ENCODE assay signal across 17 cellular contexts in the genomic region with DNA sequence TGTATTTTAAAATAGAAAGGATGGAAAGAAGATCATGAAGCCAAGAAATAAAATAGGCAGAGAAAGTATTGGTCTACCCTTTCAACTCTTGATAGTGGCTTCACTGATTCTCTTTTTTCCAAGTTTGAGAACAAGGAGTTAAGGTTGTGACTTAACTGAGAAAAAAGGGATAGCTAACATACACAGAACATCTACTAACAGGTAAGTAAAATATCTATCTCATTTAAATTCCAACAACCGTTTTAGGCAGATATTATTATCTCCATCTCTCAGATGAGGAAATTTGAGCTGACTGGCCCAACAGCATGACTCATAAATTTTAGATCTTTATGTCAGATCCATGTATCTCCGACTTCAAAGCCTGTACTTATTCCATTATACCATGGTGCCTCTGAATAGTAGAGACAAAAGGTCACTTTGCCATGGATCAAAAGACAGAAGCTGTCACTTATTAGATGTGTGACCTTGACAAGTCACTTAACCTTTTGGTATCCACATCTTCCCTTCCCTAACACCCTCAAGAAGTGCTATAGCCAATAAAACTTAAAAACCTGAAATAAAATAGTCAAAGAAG.
DNase-seq lines count a peak whose midpoint lies in the region; FAIRE-seq and TF ChIP-seq lines count a peak whose summit lies in the region.
"Had no signal": no experiment of that assay in that cellular context is flagged by ENCODE, and none has a peak within 500 bp of the region (broad histone marks: within the 10 kb centered on the region; RNA-seq: fewer than 3 reads in every experiment).

No MANE protein-coding gene starts in this region.

- no peak overlapping the region for H3K9ac ChIP-seq in endothelial cell of umbilical vein (replicated peaks; ENCODE audit: extremely low read depth, insufficient read depth, low read length)
- H3K9ac ChIP-seq: BLaER1, GM23248 had no signal

- no peak overlapping the region for H3K27ac ChIP-seq in endothelial cell of umbilical vein (ENCODE audit: insufficient read depth, low read depth, low read length)
- H3K27ac ChIP-seq: 22Rv1, BLaER1, GM23248, HL-60 had no signal

- no peaks in the 10 kb centered on the region for H4K20me1 ChIP-seq in endothelial cell of umbilical vein (replicated peaks; ENCODE audit: control insufficient read depth, extremely low read depth, insufficient read depth, low read length)
- H4K20me1 ChIP-seq: BLaER1 had no signal

- peaks cover 5% of the 10 kb centered on the region for H3K4me1 ChIP-seq in endothelial cell of umbilical vein (ENCODE audit: control insufficient read depth, extremely low read depth, insufficient read depth, low read length)
- H3K4me1 ChIP-seq: BLaER1 had no signal

- FAIRE-seq in endothelial cell of umbilical vein (lab: Jason Lieb, UNC) = peak; percentile 18
- FAIRE-seq: GM18507, H54 had no signal

- BruUV-seq in endothelial cell of umbilical vein (replicated peaks; lab: Mats Ljungman, UMichigan) = no TSS peak

- no peaks in the 10 kb centered on the region for H3K27me3 ChIP-seq in endothelial cell of umbilical vein (ENCODE audit: control insufficient read depth in 2 of 2, insufficient read depth in 2 of 2, low read length in 2 of 2)
- H3K27me3 ChIP-seq: BLaER1 had no signal

- H2AFZ ChIP-seq in endothelial cell of umbilical vein (ENCODE audit: low read depth, low read length) = no peak overlapping the region
- H2AFZ ChIP-seq: GM23248 had no signal

- H3K79me2 ChIP-seq in endothelial cell of umbilical vein (ENCODE audit: control insufficient read depth, insufficient read depth, low read length) = no peaks in the 10 kb centered on the region

- intact Hi-C loops in endothelial cell of umbilical vein (cut with micrococcal nuclease) = no loop called here

- POLR2A ChIA-PET in endothelial cell of umbilical vein (lab: Charles Lee) = no interaction called here

- H3K9me1 ChIP-seq in endothelial cell of umbilical vein (replicated peaks; ENCODE audit: control insufficient read depth, extremely low read depth, insufficient read depth, low read length) = no peaks in the 10 kb centered on the region

- no peak for TF ChIP-seq POLR2A in endothelial cell of umbilical vein (IDR thresholded peaks at IDR 0.05; ENCODE audit: low read depth, low read length)

- peak; percentile 36 for DNase-seq in NCI-H2227 (lab: John Stamatoyannopoulos, UW; ENCODE audit: unreplicated experiment)
- DNase-seq in NCI-H2227 treated with DMSO at 0.1 percent for 48 hours (lab: John Stamatoyannopoulos, UW) = no peak
- peak; percentile 62 for DNase-seq in NCI-H69 (lab: John Stamatoyannopoulos, UW)
- DNase-seq in endothelial cell of umbilical vein (ENCODE audit: low read depth, low spot score) = no peak
- DNase-seq in kidney glomerular epithelial cell (lab: John Stamatoyannopoulos, UW) = no peak
- DNase-seq in NCI-H1092 (lab: John Stamatoyannopoulos, UW) = no peak
- no peak for DNase-seq in amygdala (lab: John Stamatoyannopoulos, UW)
- DNase-seq: AML-193, GM23248, HFFc6, IMR-90, KG1 had no signal

- no peaks in the 10 kb centered on the region for H3K36me3 ChIP-seq in endothelial cell of umbilical vein (ENCODE audit: control insufficient read depth in 2 of 2, extremely low read depth in 1 of 2, insufficient read depth in 2 of 2, low read length in 2 of 2)
- H3K36me3 ChIP-seq: BLaER1 had no signal

- CTCF ChIA-PET in endothelial cell of umbilical vein (lab: Charles Lee) = interaction anchor here (1.0 to 2.1 kb wide), 4 partner anchors 10 to 164 kb away, joined by 3 to 6 read pairs (median 4); no protein-coding TSS in a partner anchor

- H3K4me3 ChIP-seq in endothelial cell of umbilical vein (replicated peaks in 1 of 3; ENCODE audit: insufficient read depth in 1 of 3, low read depth in 1 of 3, low read length in 3 of 3) = no peak overlapping the region
- H3K4me3 ChIP-seq: BLaER1, GM23248 had no signal

- no peak for TF ChIP-seq CTCF in endothelial cell of umbilical vein (IDR thresholded peaks at IDR 0.05; ENCODE audit: extremely low read depth in 1 of 2, insufficient read depth in 1 of 2, low read depth in 1 of 2, low read length in 2 of 2)

- dilution Hi-C loops in endothelial cell of umbilical vein (cut with MboI; ENCODE audit: extremely low pct_ligation_motif_present, low sequenced_read_pairs) = no loop called here

- no peaks in the 10 kb centered on the region for H3K9me3 ChIP-seq in endothelial cell of umbilical vein (replicated peaks; ENCODE audit: control insufficient read depth, insufficient read depth, low read length)
- H3K9me3 ChIP-seq: BLaER1 had no signal

- no peak overlapping the region for H3K4me2 ChIP-seq in endothelial cell of umbilical vein (ENCODE audit: insufficient read depth, low read length)
- H3K4me2 ChIP-seq: BLaER1 had no signal

TF ChIP-seq in endothelial cell of umbilical vein, 7 proteins besides CTCF, POLR2A, EP300 and RAD21:
- TF ChIP-seq FOS (IDR thresholded peaks at IDR 0.05; ENCODE audit: borderline replicate concordance, insufficient read depth, low read length) = no peak
- no peak for TF ChIP-seq POLR2AphosphoS5 (IDR thresholded peaks at IDR 0.05; ENCODE audit: insufficient read depth, low read depth, low read length)
- TF ChIP-seq JUN (IDR thresholded peaks at IDR 0.05; ENCODE audit: borderline replicate concordance, insufficient read depth, insufficient read length, low read depth) = no peak
- TF ChIP-seq, protein P1, sequence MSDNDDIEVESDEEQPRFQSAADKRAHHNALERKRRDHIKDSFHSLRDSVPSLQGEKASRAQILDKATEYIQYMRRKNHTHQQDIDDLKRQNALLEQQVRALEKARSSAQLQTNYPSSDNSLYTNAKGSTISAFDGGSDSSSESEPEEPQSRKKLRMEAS (IDR thresholded peaks at IDR 0.05; ENCODE audit: insufficient read depth, insufficient read length) = no peak
- no peak for TF ChIP-seq GATA2 (IDR thresholded peaks at IDR 0.05; ENCODE audit: insufficient read depth, insufficient read length, low read depth, low read length)
- no peak for TF ChIP-seq MYC (IDR thresholded peaks at IDR 0.05; ENCODE audit: low read depth, low read length)
- TF ChIP-seq EZH2 (IDR thresholded peaks at IDR 0.05; ENCODE audit: borderline replicate concordance, low read depth, low read length, severe bottlenecking) = no peak

Comparison
In these comparisons a context has a peak if more than half of its experiments do, and no peak if none do; other contexts are left out.
1. DNase-seq: peak in NCI-H2227 (single experiment) and NCI-H69 (single experiment); none in NCI-H2227 treated with DMSO at 0.1 percent for 48 hours (single experiment), endothelial cell of umbilical vein (single experiment), kidney glomerular epithelial cell (single experiment), NCI-H1092 (single experiment) and amygdala (0 of 56).